ENCODE assay signal across 12 cellular contexts in the genomic region with DNA sequence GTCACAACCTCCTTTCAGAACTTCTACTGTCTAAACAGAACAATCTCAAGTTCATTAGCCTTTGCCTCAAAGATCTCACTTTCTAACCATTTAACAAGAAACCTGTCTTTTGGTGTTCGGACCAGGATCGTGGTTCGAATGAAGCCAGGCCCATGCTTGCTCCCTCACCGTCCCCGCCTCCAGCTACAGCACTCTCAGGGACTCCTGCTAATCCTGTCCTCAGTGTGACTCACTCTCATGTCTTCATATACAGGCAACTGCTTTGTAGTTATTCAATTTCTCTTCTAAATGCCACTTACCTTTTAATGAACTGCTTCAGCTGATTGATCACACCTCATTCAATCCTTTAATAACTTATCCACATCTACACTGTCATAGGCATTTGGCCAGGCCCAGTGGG. TPM values are rescaled to one million over a fixed set of nuclear protein-coding genes. Genes with fewer than 3 reads are reported as not detected.
A peak's percentile ranks its signal among the peaks of the same experiment; 100 is the strongest.
DNase-seq lines count a peak whose midpoint lies in the region; ATAC-seq and TF ChIP-seq lines count a peak whose summit lies in the region.
"Had no signal": no experiment of that assay in that cellular context is flagged by ENCODE, and none has a peak within 500 bp of the region (broad histone marks: within the 10 kb centered on the region; RNA-seq: fewer than 3 reads in every experiment).

No MANE protein-coding gene starts in this region.

- TF ChIP-seq CTCF in OCI-LY7 (conservative IDR thresholded peaks at IDR 0.05; ENCODE audit: low read length) (no peak), smooth muscle cell (IDR thresholded peaks at IDR 0.05; ENCODE audit: borderline replicate concordance, insufficient read depth, poor library complexity, severe bottlenecking) (no peak)

- H3K36me3 Mint-ChIP-seq in activated CD4-positive, alpha-beta T cell treated with anti-CD3 and anti-CD28 coated beads for 36 hours (ENCODE audit: low read depth) = peaks cover 23% of the 10 kb centered on the region
- peaks cover 23% of the 10 kb centered on the region for H3K36me3 Mint-ChIP-seq in effector memory CD8-positive, alpha-beta T cell (ENCODE audit: insufficient read depth)

- H3K9me3 Mint-ChIP-seq in activated CD4-positive, alpha-beta T cell treated with anti-CD3 and anti-CD28 coated beads for 36 hours (ENCODE audit: low read depth) = no peaks in the 10 kb centered on the region
- H3K9me3 Mint-ChIP-seq in effector memory CD8-positive, alpha-beta T cell = no peaks in the 10 kb centered on the region

- ATAC-seq in activated CD4-positive, alpha-beta T cell treated with anti-CD3 and anti-CD28 coated beads for 36 hours = peak; percentile 53
- no peak for ATAC-seq in effector memory CD8-positive, alpha-beta T cell (replicated peaks)
- no peak for ATAC-seq in GM21390 (IDR thresholded peaks at IDR 0.05; ENCODE audit: unreplicated experiment)

- H3K4me2 ChIP-seq in OCI-LY7 (ENCODE audit: low read length) (peak overlapping the region; percentile 96), smooth muscle cell (peak overlapping the region; percentile 5)

- BruUV-seq in OCI-LY7 (replicated peaks; lab: Mats Ljungman, UMichigan) = no TSS peak

- no peaks in the 10 kb centered on the region for H3K9me2 ChIP-seq in OCI-LY7 (ENCODE audit: insufficient read depth, low read length)

- peak overlapping the region; percentile 52 for H3K4me3 ChIP-seq in OCI-LY7 (ENCODE audit: low read depth, low read length, poor library complexity, severe bottlenecking)
- H3K4me3 ChIP-seq in smooth muscle cell = no peak overlapping the region
- H3K4me3 ChIP-seq: HAP-1, MG63 had no signal

- H3K79me2 ChIP-seq in OCI-LY7 (ENCODE audit: insufficient read depth, low read depth, low read length) (peaks cover 98% of the 10 kb centered on the region), smooth muscle cell (ENCODE audit: low read depth) (peaks cover 64% of the 10 kb centered on the region)

- 52% methylated on average over 5 of the region's 5 CpGs for WGBS in smooth muscle cell (ENCODE audit: low lambda C conversion rate)

- no peaks in the 10 kb centered on the region for H3F3A ChIP-seq in smooth muscle cell (ENCODE audit: low read depth)

- no peaks in the 10 kb centered on the region for H3K27me3 ChIP-seq in smooth muscle cell (ENCODE audit: low read depth)
- H3K27me3 ChIP-seq: MG63 had no signal

- H4K20me1 ChIP-seq in OCI-LY7 (ENCODE audit: insufficient read depth, low read length) (peaks cover 69% of the 10 kb centered on the region), smooth muscle cell (ENCODE audit: low read depth) (peaks cover 100% of the 10 kb centered on the region)

- H3K4me1 ChIP-seq in OCI-LY7 (ENCODE audit: insufficient read depth, low read length, poor library complexity, severe bottlenecking) (peaks cover 80% of the 10 kb centered on the region), smooth muscle cell (ENCODE audit: low read depth) (peaks cover 42% of the 10 kb centered on the region)

- peak; percentile 30 for DNase-seq in activated CD4-positive, alpha-beta T cell treated with anti-CD3 and anti-CD28 coated beads for 36 hours
- no peak for DNase-seq in activated CD4-positive, alpha-beta T cell treated with anti-CD3 and anti-CD28 coated beads, Interleukin-2, amount 50 U/mL, for 4 hours
- DNase-seq in OCI-LY7 (ENCODE audit: low spot score) (no peak), smooth muscle cell (lab: John Stamatoyannopoulos, UW; ENCODE audit: unreplicated experiment) (no peak), DMS79 treated with DMSO at 0.1 percent for 48 hours (lab: John Stamatoyannopoulos, UW) (no peak), C1 segment of cervical spinal cord (lab: John Stamatoyannopoulos, UW) (no peak)
- DNase-seq in effector memory CD8-positive, alpha-beta T cell = no peak
- DNase-seq: MG63; NCI-H524; stimulated activated CD4-positive, alpha-beta T cell treated with anti-CD3 and anti-CD28 coated beads, Interleukin-1b, Interleukin-23, amount 100 ng/mL, for 48 hours had no signal

- POLR2A ChIA-PET in activated CD4-positive, alpha-beta T cell treated with anti-CD3 and anti-CD28 coated beads for 36 hours (lab: Charles Lee) = no interaction called here
- POLR2A ChIA-PET in OCI-LY7 (lab: Charles Lee) = interaction anchor here (1.5 to 2.3 kb wide), 2 partner anchors 11 to 110 kb away, joined by 3 to 8 read pairs; no protein-coding TSS in a partner anchor

- peak overlapping the region; percentile 88 for H3K27ac ChIP-seq in OCI-LY7 (ENCODE audit: low read depth, low read length, poor library complexity, severe bottlenecking)
- peak overlapping the region; percentile 22 for H3K27ac ChIP-seq in smooth muscle cell (ENCODE audit: low read depth)

- H3K4me1 Mint-ChIP-seq in activated CD4-positive, alpha-beta T cell treated with anti-CD3 and anti-CD28 coated beads for 36 hours = peaks cover 66% of the 10 kb centered on the region
- H3K4me1 Mint-ChIP-seq in effector memory CD8-positive, alpha-beta T cell (ENCODE audit: low read depth in 2 of 2) = peaks cover 17 to 47% of the 10 kb centered on the region in 2 donors

- intact Hi-C loops in activated CD4-positive, alpha-beta T cell treated with anti-CD3 and anti-CD28 coated beads for 36 hours (cut with DNase I, micrococcal nuclease) = no loop called here
- intact Hi-C loops in OCI-LY7 (cut with micrococcal nuclease; ENCODE audit: unreplicated experiment) = loop anchor here (2.0 kb wide), 1 partner anchor 279 kb away; no protein-coding TSS in a partner anchor

- peak overlapping the region; percentile 4 for H3K4me3 Mint-ChIP-seq in activated CD4-positive, alpha-beta T cell treated with anti-CD3 and anti-CD28 coated beads for 36 hours
- H3K4me3 Mint-ChIP-seq in effector memory CD8-positive, alpha-beta T cell = no peak overlapping the region

- CTCF ChIA-PET in activated CD4-positive, alpha-beta T cell treated with anti-CD3 and anti-CD28 coated beads for 36 hours (lab: Charles Lee) = interaction anchor here (1.6 to 3.2 kb wide), 5 partner anchors 9 to 193 kb away, joined by 5 to 19 read pairs (median 10); no protein-coding TSS in a partner anchor
- CTCF ChIA-PET in OCI-LY7 (lab: Charles Lee; ENCODE audit: unreplicated experiment) = interaction anchor here (0.6 kb wide), 1 partner anchor 113 kb away, joined by 3 read pairs; no protein-coding TSS in a partner anchor

- peak overlapping the region; percentile 78 for H3K27ac Mint-ChIP-seq in activated CD4-positive, alpha-beta T cell treated with anti-CD3 and anti-CD28 coated beads for 36 hours
- peak overlapping the region; percentile 18 to 67 for H3K27ac Mint-ChIP-seq in effector memory CD8-positive, alpha-beta T cell

- no peaks in the 10 kb centered on the region for H3K27me3 Mint-ChIP-seq in activated CD4-positive, alpha-beta T cell treated with anti-CD3 and anti-CD28 coated beads for 36 hours
- H3K27me3 Mint-ChIP-seq in effector memory CD8-positive, alpha-beta T cell = no peaks in the 10 kb centered on the region

- H3K36me3 ChIP-seq in OCI-LY7 (ENCODE audit: insufficient read depth, low read length) = peaks cover 62% of the 10 kb centered on the region
- no peaks in the 10 kb centered on the region for H3K36me3 ChIP-seq in smooth muscle cell (ENCODE audit: low read depth)

- no peak overlapping the region for H2AFZ ChIP-seq in OCI-LY7 (ENCODE audit: low read length)
- H2AFZ ChIP-seq in smooth muscle cell (ENCODE audit: low read depth) = no peak overlapping the region

- no peaks in the 10 kb centered on the region for H3K9me3 ChIP-seq in OCI-LY7 (ENCODE audit: low read length)
- no peaks in the 10 kb centered on the region for H3K9me3 ChIP-seq in smooth muscle cell (replicated peaks; ENCODE audit: low read depth)
- H3K9me3 ChIP-seq: HAP-1, MG63 had no signal

- no peak overlapping the region for H3K9ac ChIP-seq in smooth muscle cell (ENCODE audit: low read depth)

RNA-seq across cellular contexts. Expression of gene SERTAD2, which starts 15.8 kb away (rescaled TPM):
- total RNA-seq in activated CD4-positive, alpha-beta T cell treated with anti-CD3 and anti-CD28 coated beads for 36 hours = 10 to 100 TPM; 14.5 to 14.9 TPM
- 10.7 and 11.5 TPM in 2 replicates for total RNA-seq in OCI-LY7 (2014; rRNA removed; shearing (Covaris generic))
- total RNA-seq in OCI-LY7 (2022) (53.2 and 54.5 TPM in 2 replicates), smooth muscle cell (23.2 and 23.8 TPM in 2 replicates)
- 14.2 TPM in 2 replicates for polyA plus RNA-seq in smooth muscle cell
